ENCODE assay signal across 8 cellular contexts in the genomic region with DNA sequence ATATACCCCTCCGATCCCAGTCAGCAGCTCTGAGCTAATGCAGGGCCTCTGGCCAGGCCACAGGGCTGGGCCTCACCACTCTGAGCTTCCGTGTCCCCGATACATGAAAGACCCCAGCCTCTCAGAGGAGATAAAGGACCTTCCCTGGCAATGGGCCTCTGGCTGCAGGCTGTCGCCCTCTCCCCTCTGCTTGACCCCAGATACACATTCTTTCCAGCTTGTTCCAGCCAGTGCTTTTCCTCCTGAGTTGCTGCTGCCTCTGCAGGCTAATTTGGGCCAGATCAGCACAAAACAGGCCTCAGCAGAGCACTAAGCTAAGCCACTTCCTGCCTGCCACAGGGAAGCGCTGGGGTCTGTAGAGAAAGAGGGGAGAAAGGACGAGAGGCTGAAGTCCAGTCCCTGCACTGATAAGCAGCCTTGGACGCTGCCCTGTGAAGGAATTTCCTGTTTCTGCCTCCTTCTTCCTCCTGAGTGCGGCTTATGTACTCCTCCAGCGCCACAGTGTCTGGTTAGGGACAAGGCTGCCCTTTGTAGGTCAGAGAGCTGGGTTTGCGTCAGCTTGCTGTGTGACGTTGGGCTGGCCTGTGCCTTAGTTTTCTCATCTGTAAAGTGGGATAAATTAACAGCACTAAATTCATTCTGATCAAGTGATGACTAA.
A peak's percentile ranks its signal among the peaks of the same experiment; 100 is the strongest.
DNase-seq lines count a peak whose midpoint lies in the region; ATAC-seq and TF ChIP-seq lines count a peak whose summit lies in the region.

No MANE protein-coding gene starts in this region.

- H3K27ac Mint-ChIP-seq in Caco-2 (ENCODE audit: unreplicated experiment) = peak overlapping the region; percentile 97
- no peak overlapping the region for H3K27ac Mint-ChIP-seq in T-cell

- DNase-seq in Caco-2 (peak; percentile 89 to 97), SKM-1 treated with dmso at 0.1 percent for 144 hours (lab: John Stamatoyannopoulos, UW; ENCODE audit: unreplicated experiment) (peak; percentile 76), glomerular visceral epithelial cell (ENCODE audit: extremely low spot score) (peak; percentile 84), trophoblast cell (peak; percentile 88 to 91), GM20000 (ENCODE audit: low spot score) (no peak), Karpas-422 (no peak), T-cell (no peak), WERI-Rb-1 (no peak)

- H2BK5ac ChIP-seq in trophoblast cell (ENCODE audit: low read depth, low read length, poor library complexity) = peak overlapping the region; percentile 94

- H3K79me2 ChIP-seq in trophoblast cell (ENCODE audit: control insufficient read depth, insufficient read depth, low read length, poor library complexity) (peaks cover 10% of the 10 kb centered on the region), Karpas-422 (ENCODE audit: low read length) (no peaks in the 10 kb centered on the region)

- H2AFZ ChIP-seq in trophoblast cell (ENCODE audit: insufficient read depth, low read length, poor library complexity) (peak overlapping the region; percentile 30), Karpas-422 (ENCODE audit: low read length) (no peak overlapping the region)

- POLR2A ChIA-PET in Caco-2 (lab: Charles Lee) (interaction anchor here (0.6 to 1.7 kb wide), 4 partner anchors 31 to 99 kb away, joined by 3 to 16 read pairs (median 5); partner anchors contain the start of gene CSNK1A1), T-cell (lab: Charles Lee) (no interaction called here)

- no peak for ATAC-seq in T-cell (replicated peaks in 1 of 4)

- WGBS in trophoblast cell (ENCODE audit: extremely low coverage, insufficient coverage, insufficient read length) = no CpG with 5 or more reads among the region's 11 CpGs

- H4K20me1 ChIP-seq in Karpas-422 (ENCODE audit: insufficient read depth, low read depth, low read length) = no peaks in the 10 kb centered on the region

- no peaks in the 10 kb centered on the region for H3K9me3 Mint-ChIP-seq in Caco-2 (ENCODE audit: unreplicated experiment)
- no peaks in the 10 kb centered on the region for H3K9me3 Mint-ChIP-seq in T-cell

- peak overlapping the region; percentile 54 for H3K14ac ChIP-seq in trophoblast cell (ENCODE audit: low read length)

- H3K4ac ChIP-seq in trophoblast cell (ENCODE audit: low read depth, low read length) = peak overlapping the region; percentile 80

- peak overlapping the region; percentile 87 for H2BK120ac ChIP-seq in trophoblast cell (ENCODE audit: insufficient read depth, low read length, poor library complexity)

- H3K9me2 ChIP-seq in Karpas-422 (replicated peaks; ENCODE audit: insufficient read depth, low read length) = no peaks in the 10 kb centered on the region

- H3K27me3 ChIP-seq in Caco-2 (replicated peaks; ENCODE audit: control insufficient read depth, insufficient read depth, low read length) = no peaks in the 10 kb centered on the region
- H3K27me3 ChIP-seq in trophoblast cell (ENCODE audit: insufficient read depth, low read length) = no peaks in the 10 kb centered on the region
- H3K27me3 ChIP-seq in Karpas-422 (ENCODE audit: low read length) = no peaks in the 10 kb centered on the region
- H3K27me3 ChIP-seq in WERI-Rb-1 (ENCODE audit: insufficient read depth, low read depth, severe bottlenecking) = no peaks in the 10 kb centered on the region

- no peak overlapping the region for H4K12ac ChIP-seq in trophoblast cell (ENCODE audit: low read depth, low read length)

- peak overlapping the region; percentile 77 for H4K8ac ChIP-seq in trophoblast cell (ENCODE audit: low read depth, low read length)

- intact Hi-C loops in Caco-2 (cut with micrococcal nuclease; ENCODE audit: unreplicated experiment) = loop anchor here (1.0 kb wide), 3 partner anchors 10 to 99 kb away; partner anchors contain the start of gene CSNK1A1

- H3K9ac ChIP-seq in trophoblast cell (ENCODE audit: low read length) (no peak overlapping the region), Karpas-422 (ENCODE audit: low read length) (no peak overlapping the region)

- no peaks in the 10 kb centered on the region for H3K36me3 ChIP-seq in Caco-2 (ENCODE audit: control insufficient read depth, insufficient read depth, low read length)
- no peaks in the 10 kb centered on the region for H3K36me3 ChIP-seq in trophoblast cell (ENCODE audit: control insufficient read depth in 1 of 2, insufficient read depth in 2 of 2, low read length in 2 of 2)
- no peaks in the 10 kb centered on the region for H3K36me3 ChIP-seq in Karpas-422 (ENCODE audit: insufficient read depth, low read length)
- H3K36me3 ChIP-seq in WERI-Rb-1 = no peaks in the 10 kb centered on the region

- no peak overlapping the region for H3K23ac ChIP-seq in trophoblast cell (ENCODE audit: low read length)

- H3K4me1 ChIP-seq in Caco-2 (peaks cover 79% of the 10 kb centered on the region), trophoblast cell (ENCODE audit: control insufficient read depth in 1 of 2, insufficient read depth in 2 of 2, low read length in 2 of 2) (peaks cover 54 to 70% of the 10 kb centered on the region in 2 experiments), Karpas-422 (ENCODE audit: low read length) (peaks cover 12% of the 10 kb centered on the region)

- H4K91ac ChIP-seq in trophoblast cell (ENCODE audit: low read depth, low read length) = peak overlapping the region; percentile 94

- CTCF ChIA-PET in Caco-2 (lab: Charles Lee) (interaction anchor here (0.6 to 1.3 kb wide), 14 partner anchors 9 to 137 kb away, joined by 3 to 13 read pairs (median 4); partner anchors contain the start of genes CSNK1A1 and PCYOX1L), T-cell (lab: Charles Lee) (no interaction called here)

- H3K4me2 ChIP-seq in trophoblast cell (ENCODE audit: low read length) (peak overlapping the region; percentile 5), Karpas-422 (ENCODE audit: low read depth, low read length, poor library complexity, severe bottlenecking) (no peak overlapping the region)

- H3K4me1 Mint-ChIP-seq in Caco-2 (ENCODE audit: low read depth, unreplicated experiment) = peaks cover 56% of the 10 kb centered on the region
- peaks cover 0 to 7% (median 0%) of the 10 kb centered on the region in 3 donors for H3K4me1 Mint-ChIP-seq in T-cell

- peak overlapping the region; percentile 61 for H2BK12ac ChIP-seq in trophoblast cell (ENCODE audit: low read length)

- peaks cover 72% of the 10 kb centered on the region for H3K79me1 ChIP-seq in trophoblast cell (ENCODE audit: low read length)

- H3K4me3 Mint-ChIP-seq in Caco-2 (ENCODE audit: unreplicated experiment) (peak overlapping the region; percentile 57), T-cell (no peak overlapping the region)

- H3K4me3 ChIP-seq in Caco-2 (ENCODE audit: low read depth, low read length) (no peak overlapping the region), trophoblast cell (ENCODE audit: low read depth, low read length) (no peak overlapping the region), Karpas-422 (ENCODE audit: low read length) (no peak overlapping the region), WERI-Rb-1 (ENCODE audit: low read depth, low read length) (no peak overlapping the region)

- no TSS peak for BruUV-seq in Caco-2 (replicated peaks; lab: Mats Ljungman, UMichigan)

- H3K9me3 ChIP-seq in Caco-2 (no peaks in the 10 kb centered on the region), trophoblast cell (ENCODE audit: insufficient read depth, low read depth, low read length) (no peaks in the 10 kb centered on the region), Karpas-422 (ENCODE audit: low read length) (no peaks in the 10 kb centered on the region), WERI-Rb-1 (ENCODE audit: severe bottlenecking) (no peaks in the 10 kb centered on the region)

- H3K18ac ChIP-seq in trophoblast cell (ENCODE audit: low read length) = peak overlapping the region; percentile 83

- peaks cover 11% of the 10 kb centered on the region for H3K36me3 Mint-ChIP-seq in Caco-2 (ENCODE audit: insufficient read depth, unreplicated experiment)
- H3K36me3 Mint-ChIP-seq in T-cell = no peaks in the 10 kb centered on the region

- TF ChIP-seq CTCF in Caco-2 (IDR thresholded peaks at IDR 0.05; ENCODE audit: insufficient read depth in 1 of 2, low read depth in 1 of 2, low read length in 1 of 2, severe bottlenecking in 1 of 2, unreplicated experiment in 1 of 2) (peak in 1 of 2 experiments; percentile 53), GM20000 (IDR thresholded peaks at IDR 0.05; ENCODE audit: extremely low read depth, missing control alignments) (no peak), WERI-Rb-1 (IDR thresholded peaks at IDR 0.05; ENCODE audit: low read depth, low read length) (no peak)

- H2AK5ac ChIP-seq in trophoblast cell (ENCODE audit: low read length) = peak overlapping the region; percentile 93

- H3K27ac ChIP-seq in trophoblast cell (ENCODE audit: low read depth, low read length) (peak overlapping the region; percentile 97), Karpas-422 (ENCODE audit: low read length) (no peak overlapping the region), WERI-Rb-1 (no peak overlapping the region)

- no peaks in the 10 kb centered on the region for H3K27me3 Mint-ChIP-seq in Caco-2 (ENCODE audit: insufficient read depth, unreplicated experiment)
- H3K27me3 Mint-ChIP-seq in T-cell = no peaks in the 10 kb centered on the region

Comparison
In these comparisons a context has a peak if more than half of its experiments do, and no peak if none do; other contexts are left out.
1. DNase-seq: peak in Caco-2 (2 of 2), SKM-1 treated with dmso at 0.1 percent for 144 hours (single experiment), glomerular visceral epithelial cell (single experiment) and trophoblast cell (2 of 2); none in GM20000 (single experiment), Karpas-422 (single experiment), T-cell (0 of 34) and WERI-Rb-1 (single experiment).